Comparison of ENCODE assay signal across 13 cellular contexts in genomic region chr9:15421532-15421931, GRCh38. TPM values are rescaled to one million over a fixed set of nuclear protein-coding genes. Genes with fewer than 3 reads are reported as not detected.
A peak's percentile ranks its signal among the peaks of the same experiment; 100 is the strongest.
DNase-seq lines count a peak whose midpoint lies in the region; ATAC-seq and TF ChIP-seq lines count a peak whose summit lies in the region.
"Had no signal": no experiment of that assay in that cellular context is flagged by ENCODE, and none has a peak within 500 bp of the region (broad histone marks: within the 10 kb centered on the region; RNA-seq: fewer than 3 reads in every experiment).

No MANE protein-coding gene starts in this region.

- peaks cover 7% of the 10 kb centered on the region for H3K27me3 Mint-ChIP-seq in activated T-helper 2 cell treated with anti-CD3 and anti-CD28 coated beads, Interferon-gamma antibody, Interleukin-2, Interleukin-4, amounts not matched to agents 10 μg/mL and 5 μg/mL and 100 μg/mL, durations not matched to agents 14 hours and 24 hours and 36 hours (ENCODE audit: low read depth)
- H3K27me3 Mint-ChIP-seq in mesothelial cell of epicardium (ENCODE audit: low read depth), result no peaks in the 10 kb centered on the region
- H3K27me3 Mint-ChIP-seq: stimulated activated naive CD8-positive, alpha-beta T cell treated with anti-CD3 and anti-CD28 coated beads, Interleukin-15, amount 100 ng/mL, for 72 hours had no signal

- ATAC-seq in Right ventricle myocardium superior (ENCODE audit: poor library complexity) (no peak), right cardiac atrium (no peak)

- DNase-seq in left ventricle myocardium inferior (no peak), Right ventricle myocardium superior (no peak), mesothelial cell of epicardium (ENCODE audit: low spot score in 2 of 2, unreplicated experiment in 2 of 2) (no peak), ovary (no peak), CD1c-positive myeloid dendritic cell (ENCODE audit: extremely low spot score) (no peak), right cardiac atrium (no peak), HUDEP-2 (lab: John Stamatoyannopoulos, UW; ENCODE audit: unreplicated experiment in 76 of 76) (no peak)
- no peak for DNase-seq in activated T-helper 2 cell treated with anti-CD3 and anti-CD28 coated beads, Interferon-gamma antibody, Interleukin-2, Interleukin-4, amounts not matched to agents 10 μg/mL and 5 μg/mL and 100 μg/mL, durations not matched to agents 14 hours and 24 hours and 36 hours (ENCODE audit: low spot score)
- DNase-seq: activated effector memory CD4-positive, alpha-beta T cell treated with anti-CD3 and anti-CD28 coated beads, Interleukin-2, amount 50 U/mL, for 16 hours; NCI-H446 treated with DMSO at 0.1 percent for 48 hours; spleen; stimulated activated naive CD8-positive, alpha-beta T cell treated with anti-CD3 and anti-CD28 coated beads, Interleukin-15, amount 100 ng/mL, for 72 hours; T-helper 9 cell had no signal

- H3K36me3 Mint-ChIP-seq in activated T-helper 2 cell treated with anti-CD3 and anti-CD28 coated beads, Interferon-gamma antibody, Interleukin-2, Interleukin-4, amounts not matched to agents 10 μg/mL and 5 μg/mL and 100 μg/mL, durations not matched to agents 14 hours and 24 hours and 36 hours (ENCODE audit: low read depth), result peaks cover 26% of the 10 kb centered on the region
- peaks cover 10% of the 10 kb centered on the region for H3K36me3 Mint-ChIP-seq in mesothelial cell of epicardium

- H3K9me3 ChIP-seq in left ventricle myocardium inferior (replicated peaks), result no peaks in the 10 kb centered on the region
- H3K9me3 ChIP-seq in ovary, result no peaks in the 10 kb centered on the region
- no peaks in the 10 kb centered on the region for H3K9me3 ChIP-seq in right cardiac atrium (ENCODE audit: control insufficient read depth, low read length)
- H3K9me3 ChIP-seq: spleen had no signal

- no peak overlapping the region for H3K4me3 Mint-ChIP-seq in activated T-helper 2 cell treated with anti-CD3 and anti-CD28 coated beads, Interferon-gamma antibody, Interleukin-2, Interleukin-4, amounts not matched to agents 10 μg/mL and 5 μg/mL and 100 μg/mL, durations not matched to agents 14 hours and 24 hours and 36 hours (ENCODE audit: low read depth)
- H3K4me3 Mint-ChIP-seq in mesothelial cell of epicardium, result peak overlapping the region; percentile 96

- intact Hi-C loops in left ventricle myocardium inferior (cut with micrococcal nuclease), result loop anchor here (10.0 kb wide), 1 partner anchor 117 kb away; the partner anchor contains the start of gene TTC39B
- intact Hi-C loops in Right ventricle myocardium superior (cut with DNase I), result loop anchor here (10.0 kb wide), 1 partner anchor 207 kb away; no protein-coding TSS in a partner anchor
- intact Hi-C loops in activated T-helper 2 cell treated with anti-CD3 and anti-CD28 coated beads, Interferon-gamma antibody, Interleukin-2, Interleukin-4, amounts not matched to agents 10 μg/mL and 5 μg/mL and 100 μg/mL, durations not matched to agents 14 hours and 24 hours and 36 hours (cut with micrococcal nuclease), result loop anchor here (5.0 kb wide), 3 partner anchors 64 to 186 kb away; no protein-coding TSS in a partner anchor
- intact Hi-C loops in ovary (cut with DNase I), result loop anchor here in 3 of 4 donors (10.0 kb wide), 3 partner anchors 47 to 207 kb away; no protein-coding TSS in a partner anchor
- intact Hi-C loops in right cardiac atrium (cut with DNase I), result loop anchor here in 1 of 4 donors (10.0 kb wide), 1 partner anchor 107 kb away; no protein-coding TSS in a partner anchor

- peak overlapping the region; percentile 88 for H3K27ac Mint-ChIP-seq in activated T-helper 2 cell treated with anti-CD3 and anti-CD28 coated beads, Interferon-gamma antibody, Interleukin-2, Interleukin-4, amounts not matched to agents 10 μg/mL and 5 μg/mL and 100 μg/mL, durations not matched to agents 14 hours and 24 hours and 36 hours
- H3K27ac Mint-ChIP-seq in mesothelial cell of epicardium, result peak overlapping the region; percentile 99

- H3K27ac ChIP-seq in left ventricle myocardium inferior (replicated peaks), result peak overlapping the region; percentile 97
- H3K27ac ChIP-seq in ovary, result peak overlapping the region in 1 of 2 donors; percentile 90
- no peak overlapping the region for H3K27ac ChIP-seq in right cardiac atrium (ENCODE audit: low read length)

- no peak for TF ChIP-seq POLR2A in ovary (IDR thresholded peaks at IDR 0.05)

- H3K4me1 Mint-ChIP-seq in activated T-helper 2 cell treated with anti-CD3 and anti-CD28 coated beads, Interferon-gamma antibody, Interleukin-2, Interleukin-4, amounts not matched to agents 10 μg/mL and 5 μg/mL and 100 μg/mL, durations not matched to agents 14 hours and 24 hours and 36 hours (ENCODE audit: low read depth), result peaks cover 38% of the 10 kb centered on the region
- peaks cover 30% of the 10 kb centered on the region for H3K4me1 Mint-ChIP-seq in mesothelial cell of epicardium

- H3K36me3 ChIP-seq in left ventricle myocardium inferior, result peaks cover 19% of the 10 kb centered on the region
- no peaks in the 10 kb centered on the region for H3K36me3 ChIP-seq in ovary

- no peak overlapping the region for H3K4me3 ChIP-seq in left ventricle myocardium inferior
- H3K4me3 ChIP-seq in ovary, result no peak overlapping the region
- no peak overlapping the region for H3K4me3 ChIP-seq in right cardiac atrium (ENCODE audit: low read length)

- H3K27me3 ChIP-seq in left ventricle myocardium inferior (ENCODE audit: low read depth) (no peaks in the 10 kb centered on the region), ovary (no peaks in the 10 kb centered on the region), right cardiac atrium (ENCODE audit: control insufficient read depth, insufficient read depth) (no peaks in the 10 kb centered on the region)
- H3K27me3 ChIP-seq: spleen had no signal

- peaks cover 45% of the 10 kb centered on the region for H3K4me1 ChIP-seq in left ventricle myocardium inferior
- peaks cover 3% of the 10 kb centered on the region for H3K4me1 ChIP-seq in ovary (ENCODE audit: insufficient read depth)
- peaks cover 4% of the 10 kb centered on the region for H3K4me1 ChIP-seq in right cardiac atrium (ENCODE audit: control insufficient read depth, insufficient read depth, low read length)

- TF ChIP-seq CTCF in left ventricle myocardium inferior (IDR thresholded peaks at IDR 0.05; ENCODE audit: borderline replicate concordance) (no peak), mesothelial cell of epicardium (IDR thresholded peaks at IDR 0.05; ENCODE audit: unreplicated experiment) (no peak), ovary (IDR thresholded peaks at IDR 0.05) (no peak)

- no peaks in the 10 kb centered on the region for H3K9me3 Mint-ChIP-seq in activated T-helper 2 cell treated with anti-CD3 and anti-CD28 coated beads, Interferon-gamma antibody, Interleukin-2, Interleukin-4, amounts not matched to agents 10 μg/mL and 5 μg/mL and 100 μg/mL, durations not matched to agents 14 hours and 24 hours and 36 hours
- no peaks in the 10 kb centered on the region for H3K9me3 Mint-ChIP-seq in mesothelial cell of epicardium
- H3K9me3 Mint-ChIP-seq: stimulated activated naive CD8-positive, alpha-beta T cell treated with anti-CD3 and anti-CD28 coated beads, Interleukin-15, amount 100 ng/mL, for 72 hours had no signal

- WGBS in ovary, 3 donors, result 77 to 84% (median 77%) methylated on average over 6 of the region's 6 CpGs
- WGBS in right cardiac atrium, result 82% methylated on average over 6 of the region's 6 CpGs

- TF ChIP-seq EP300 in ovary (IDR thresholded peaks at IDR 0.05), result no peak

RNA-seq across cellular contexts. Expression of gene SNAPC3, which starts 1.1 kb away (rescaled TPM):
- total RNA-seq in left ventricle myocardium inferior (32.2 TPM), Right ventricle myocardium superior (32.1 TPM), mesothelial cell of epicardium (41.7 to 46.2 TPM (median 43.5 TPM) in 3 replicates), ovary (10 to 100 TPM; 18.8 to 32.3 (median 26.2) TPM), right cardiac atrium (10 to 100 TPM; 22.4 to 29.6 (median 26.7) TPM)
- 34.0 and 34.7 TPM in 2 replicates for total RNA-seq in activated T-helper 2 cell treated with anti-CD3 and anti-CD28 coated beads, Interferon-gamma antibody, Interleukin-2, Interleukin-4, amounts not matched to agents 10 μg/mL and 5 μg/mL and 100 μg/mL, durations not matched to agents 14 hours and 24 hours and 36 hours
- polyA plus RNA-seq in ovary (10 to 100 TPM; 15.8 to 30.3 TPM), right cardiac atrium (15.4 TPM)
